Comparison of ENCODE assay signal across 20 cellular contexts in the genomic region with DNA sequence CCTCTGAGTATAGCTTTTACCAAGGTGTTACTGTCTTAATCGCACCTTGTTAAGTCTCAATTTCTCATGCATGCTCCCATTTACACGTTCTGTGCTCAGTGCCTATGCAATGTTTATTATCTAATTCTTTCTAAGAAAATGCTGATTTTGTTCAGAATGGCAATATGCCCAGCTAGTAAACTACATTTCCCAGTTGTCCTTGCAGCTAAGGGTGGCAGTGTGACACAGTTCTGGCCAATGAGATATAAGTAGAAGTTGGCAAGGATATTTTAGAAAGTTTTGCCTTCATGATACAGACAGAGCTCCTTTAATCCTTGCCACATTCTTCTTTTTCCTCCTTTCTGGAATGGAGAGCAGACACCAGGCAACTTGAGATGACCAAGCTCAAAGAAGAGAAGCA.
"Had no signal": no experiment of that assay in that cellular context is flagged by ENCODE, and none has a peak within 500 bp of the region (broad histone marks: within the 10 kb centered on the region; RNA-seq: fewer than 3 reads in every experiment).

No MANE protein-coding gene starts in this region.

- H3K4me3 ChIP-seq: esophagus squamous epithelium, left lung, uterus had no signal

- H3K27ac ChIP-seq: esophagus squamous epithelium, left lung, uterus had no signal

- H3K27me3 Mint-ChIP-seq: activated CD4-positive, alpha-beta memory T cell treated with anti-CD3 and anti-CD28 coated beads for 36 hours; activated naive CD8-positive, alpha-beta T cell treated with anti-CD3 and anti-CD28 coated beads for 36 hours; naive thymus-derived CD4-positive, alpha-beta T cell; stimulated activated memory B cell treated with anti-CD40 and anti-IgM and Interleukin-4, amounts not matched to agents 10 μg/mL and 1 μg/mL and 100 μg/mL, for 72 hours had no signal

- H3K9me3 ChIP-seq: esophagus squamous epithelium, left lung, uterus had no signal

- H3K27ac Mint-ChIP-seq: activated CD4-positive, alpha-beta memory T cell treated with anti-CD3 and anti-CD28 coated beads for 36 hours; activated naive CD8-positive, alpha-beta T cell treated with anti-CD3 and anti-CD28 coated beads for 36 hours; endodermal cell; naive thymus-derived CD4-positive, alpha-beta T cell; stimulated activated memory B cell treated with anti-CD40 and anti-IgM and Interleukin-4, amounts not matched to agents 10 μg/mL and 1 μg/mL and 100 μg/mL, for 72 hours had no signal

- H3K4me1 ChIP-seq: esophagus squamous epithelium, left lung, uterus had no signal

- H3K4me1 Mint-ChIP-seq: activated naive CD8-positive, alpha-beta T cell treated with anti-CD3 and anti-CD28 coated beads for 36 hours; stimulated activated memory B cell treated with anti-CD40 and anti-IgM and Interleukin-4, amounts not matched to agents 10 μg/mL and 1 μg/mL and 100 μg/mL, for 72 hours had no signal

- DNase-seq: activated CD4-positive, alpha-beta memory T cell treated with anti-CD3 and anti-CD28 coated beads for 36 hours; activated CD4-positive, alpha-beta T cell treated with anti-CD3 and anti-CD28 coated beads for 48 hours; activated CD4-positive, CD25-positive, alpha-beta regulatory T cell; activated naive CD4-positive, alpha-beta T cell treated with Interleukin-2 at 50 U/mL for 16 hours; activated naive CD8-positive, alpha-beta T cell treated with anti-CD3 and anti-CD28 coated beads for 36 hours; activated T-cell treated with anti-CD3 and anti-CD28 coated beads, Interleukin-2, amount 50 U/mL, for 48 hours; amniotic stem cell; cortex of kidney; endodermal cell; esophagus squamous epithelium; left lung; naive thymus-derived CD4-positive, alpha-beta T cell; stimulated activated CD4-positive, alpha-beta T cell treated with anti-CD3 and anti-CD28 coated beads, Interleukin-2, amount 100 ng/mL, for 24 hours; trophoblast cell; uterus had no signal

- FAIRE-seq: bronchial epithelial cell, small intestine had no signal

- H3K4me3 Mint-ChIP-seq: activated CD4-positive, alpha-beta memory T cell treated with anti-CD3 and anti-CD28 coated beads for 36 hours; activated naive CD8-positive, alpha-beta T cell treated with anti-CD3 and anti-CD28 coated beads for 36 hours; endodermal cell; naive thymus-derived CD4-positive, alpha-beta T cell; neural crest cell; stimulated activated memory B cell treated with anti-CD40 and anti-IgM and Interleukin-4, amounts not matched to agents 10 μg/mL and 1 μg/mL and 100 μg/mL, for 72 hours had no signal

- H3K36me3 ChIP-seq: esophagus squamous epithelium, left lung, uterus had no signal

- H3K9me3 Mint-ChIP-seq: activated CD4-positive, alpha-beta memory T cell treated with anti-CD3 and anti-CD28 coated beads for 36 hours; activated naive CD8-positive, alpha-beta T cell treated with anti-CD3 and anti-CD28 coated beads for 36 hours; endodermal cell; stimulated activated memory B cell treated with anti-CD40 and anti-IgM and Interleukin-4, amounts not matched to agents 10 μg/mL and 1 μg/mL and 100 μg/mL, for 72 hours had no signal

- ATAC-seq: left lung; naive thymus-derived CD4-positive, alpha-beta T cell; sciatic nerve; stimulated activated memory B cell treated with anti-CD40 and anti-IgM and Interleukin-4, amounts not matched to agents 10 μg/mL and 1 μg/mL and 100 μg/mL, for 72 hours had no signal

- H3K27me3 ChIP-seq: esophagus squamous epithelium, left lung, uterus had no signal
